In the genomic region with DNA sequence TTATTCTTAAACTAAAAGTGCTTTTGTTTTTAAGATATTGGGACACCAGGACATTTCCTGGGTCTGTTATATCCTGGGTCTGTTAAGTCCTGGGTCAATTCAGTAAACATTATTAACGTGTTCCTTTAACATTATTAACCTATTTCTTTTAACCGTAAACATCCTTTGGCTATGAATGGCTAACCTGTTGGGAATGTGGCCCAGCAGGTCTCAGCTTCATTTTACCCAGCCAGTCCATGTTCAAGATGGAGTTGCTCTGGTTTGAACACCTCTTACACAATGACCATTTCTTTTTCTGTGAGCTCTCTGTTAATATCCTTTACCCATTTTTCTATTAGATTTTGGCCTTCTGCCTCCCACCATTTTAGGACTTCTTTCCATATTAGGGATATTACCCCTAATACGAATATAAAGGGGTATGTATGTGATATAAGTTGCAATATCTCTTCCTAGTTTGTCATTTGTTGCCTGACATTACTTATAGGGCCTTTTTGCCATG, we compare ENCODE assay signal across 22 cellular contexts.
DNase-seq lines count a peak whose midpoint lies in the region; ATAC-seq, FAIRE-seq and TF ChIP-seq lines count a peak whose summit lies in the region.
"Had no signal": no experiment of that assay in that cellular context is flagged by ENCODE, and none has a peak within 500 bp of the region (broad histone marks: within the 10 kb centered on the region; RNA-seq: fewer than 3 reads in every experiment).

No MANE protein-coding gene starts in this region.

- H3K36me3 ChIP-seq in PC-3 (ENCODE audit: low read depth, low read length): no peaks in the 10 kb centered on the region

- no peaks in the 10 kb centered on the region for H3K27me3 ChIP-seq in PC-3 (ENCODE audit: low read length)

- no peak overlapping the region for H3K27ac ChIP-seq in A549
- 0 out of 2 replicates have a peak overlapping the region, but pooled peaks have one; percentile 15 for H3K27ac ChIP-seq in PC-3 (ENCODE audit: low read length)
- peak overlapping the region; percentile 24 for H3K27ac ChIP-seq in epithelial cell of prostate
- H3K27ac ChIP-seq: C4-2B had no signal

- no peaks in the 10 kb centered on the region for H3F3A ChIP-seq in PC-3 (ENCODE audit: low read length, unreplicated experiment)

- H3K4me1 Mint-ChIP-seq in progenitor cell of endocrine pancreas (ENCODE audit: low read depth): peaks cover 8% of the 10 kb centered on the region

- H3K4me1 ChIP-seq in A549 (no peaks in the 10 kb centered on the region), PC-3 (ENCODE audit: insufficient read depth, low read length) (peaks cover 13% of the 10 kb centered on the region)

- ATAC-seq in A549 (no peak), PC-3 (peak; percentile 59), GM21717 (IDR thresholded peaks at IDR 0.05; ENCODE audit: unreplicated experiment) (no peak)
- ATAC-seq: HepG2 had no signal

- FAIRE-seq in A549 (lab: Jason Lieb, UNC) (peak; percentile 32), D721Med (lab: Jason Lieb, UNC) (no peak)
- FAIRE-seq: HepG2, RCC 7860 had no signal

- no peaks in the 10 kb centered on the region for H3K79me2 ChIP-seq in PC-3 (ENCODE audit: low read length)

- H3K4me2 ChIP-seq in A549: no peak overlapping the region
- H3K4me2 ChIP-seq in PC-3 (ENCODE audit: low read length): peak overlapping the region; percentile 12; the same call in 1 of the 2 replicates

- CTCF ChIA-PET in A549 (lab: Yijun Ruan, JAX) (no interaction called here), PC-3 (lab: Charles Lee) (no interaction called here)

- H3K9me3 Mint-ChIP-seq in progenitor cell of endocrine pancreas (ENCODE audit: low read depth): peaks cover 5% of the 10 kb centered on the region

- H3K4me3 ChIP-seq in A549: no peak overlapping the region
- no peak overlapping the region for H3K4me3 ChIP-seq in PC-3 (ENCODE audit: low read length)

- no peak for TF ChIP-seq EP300 in A549 (IDR thresholded peaks at IDR 0.05)

- BruUV-seq in PC-3 (replicated peaks; lab: Mats Ljungman, UMichigan): no TSS peak

- H3K27me3 Mint-ChIP-seq in progenitor cell of endocrine pancreas: no peaks in the 10 kb centered on the region

- no peaks in the 10 kb centered on the region for H4K20me1 ChIP-seq in PC-3 (ENCODE audit: low read length)

- no peak for TF ChIP-seq RAD21 in A549 (conservative IDR thresholded peaks at IDR 0.05 in 1 of 2, IDR thresholded peaks at IDR 0.05 in 1 of 2)

- H3K27ac Mint-ChIP-seq in progenitor cell of endocrine pancreas: peak overlapping the region; percentile 44
- H3K27ac Mint-ChIP-seq: CD8-positive, alpha-beta memory T cell had no signal

- H3K36me3 Mint-ChIP-seq in progenitor cell of endocrine pancreas (ENCODE audit: insufficient read depth): peaks cover 1% of the 10 kb centered on the region

- DNase-seq in A549 (ENCODE audit: low read depth in 1 of 2, low spot score in 1 of 2): no peak
- peak; percentile 66 for DNase-seq in PC-3
- DNase-seq in epithelial cell of prostate (ENCODE audit: low read depth, low spot score): peak; percentile 33
- DNase-seq in progenitor cell of endocrine pancreas (ENCODE audit: low spot score, unreplicated experiment): no peak
- no peak for DNase-seq in D721Med (ENCODE audit: insufficient read length, low spot score)
- no peak for DNase-seq in stimulated activated CD4-positive, alpha-beta T cell treated with anti-CD3 and anti-CD28 coated beads, Interleukin-15, amount 100 ng/mL, for 24 hours
- DNase-seq: CD8-positive, alpha-beta memory T cell; DMS53; H7; KBM-7; NCI-H1092 treated with DMSO at 0.1 percent for 48 hours; NCI-H1436 treated with DMSO at 0.1 percent for 48 hours; NCI-H1930; NCI-H2227 treated with DMSO at 0.1 percent for 48 hours; NCI-H510A treated with DMSO at 0.1 percent for 48 hours; NCI-H748 treated with DMSO at 0.1 percent for 48 hours; NK-92 treated with Interleukin-12 subunit alpha and Interleukin-12 subunit beta, amount 100 ng/mL, for 24 hours; Right ventricle myocardium superior had no signal

- no peak for TF ChIP-seq CTCF in A549 (IDR thresholded peaks at IDR 0.05)
- no peak for TF ChIP-seq CTCF in PC-3 (conservative IDR thresholded peaks at IDR 0.05; ENCODE audit: low read depth, low read length)
- no peak for TF ChIP-seq CTCF in progenitor cell of endocrine pancreas (IDR thresholded peaks at IDR 0.05; ENCODE audit: unreplicated experiment)
- TF ChIP-seq CTCF in D721Med (IDR thresholded peaks at IDR 0.05; ENCODE audit: insufficient read depth, missing control alignments): no peak

- POLR2A ChIA-PET in A549 (lab: Yijun Ruan, JAX) (interaction anchor here (0.6 to 1.0 kb wide), 2 partner anchors 34 to 88 kb away, joined by 3 read pairs; no protein-coding TSS in a partner anchor), PC-3 (lab: Charles Lee; ENCODE audit: unreplicated experiment) (no interaction called here)

- H3K4me3 Mint-ChIP-seq in progenitor cell of endocrine pancreas (ENCODE audit: low read depth): no peak overlapping the region
- H3K4me3 Mint-ChIP-seq: CD8-positive, alpha-beta memory T cell had no signal

- intact Hi-C loops in PC-3 (cut with micrococcal nuclease): no loop called here

- H3K9ac ChIP-seq in PC-3 (ENCODE audit: low read length): no peak overlapping the region

- H3K9me3 ChIP-seq in A549 (no peaks in the 10 kb centered on the region), PC-3 (ENCODE audit: low read length) (no peaks in the 10 kb centered on the region)

- no peaks in the 10 kb centered on the region for H3K9me2 ChIP-seq in PC-3 (replicated peaks; ENCODE audit: low read length)

- peak overlapping the region; percentile 41; the same call in 1 of the 2 replicates for H2AFZ ChIP-seq in PC-3 (ENCODE audit: low read length)

- WGBS in A549 (ENCODE audit: missing lambda C conversion rate): 57% methylated on average over 3 of the region's 3 CpGs

- no peak for TF ChIP-seq POLR2A in A549 (IDR thresholded peaks at IDR 0.05; ENCODE audit: low read length)

TF ChIP-seq in A549, 52 proteins besides CTCF, POLR2A, EP300 and RAD21:
- TF ChIP-seq NFE2L2 (conservative IDR thresholded peaks at IDR 0.05; ENCODE audit: low read length): no peak
- TF ChIP-seq ELK1 (IDR thresholded peaks at IDR 0.05; ENCODE audit: low read depth, low read length): no peak
- TF ChIP-seq ESRRA (IDR thresholded peaks at IDR 0.05; ENCODE audit: borderline replicate concordance, low read length): no peak
- no peak for TF ChIP-seq GATA3 (IDR thresholded peaks at IDR 0.05; ENCODE audit: borderline replicate concordance)
- TF ChIP-seq NR3C1 (IDR thresholded peaks at IDR 0.05): no peak
- no peak for TF ChIP-seq HOXB5 (CRISPR knock-in tag; IDR thresholded peaks at IDR 0.05)
- no peak for TF ChIP-seq MAFK (IDR thresholded peaks at IDR 0.05; ENCODE audit: partially characterized antibody)

Comparison
In these comparisons a context has a peak if more than half of its experiments do, and no peak if none do; other contexts are left out.
1. DNase-seq: peak in PC-3 (single experiment) and epithelial cell of prostate (single experiment); none in A549 (0 of 2), progenitor cell of endocrine pancreas (single experiment), D721Med (single experiment) and stimulated activated CD4-positive, alpha-beta T cell treated with anti-CD3 and anti-CD28 coated beads, Interleukin-15, amount 100 ng/mL, for 24 hours (single experiment).
2. H3K27ac ChIP-seq: peak in PC-3 (single experiment) and epithelial cell of prostate (single experiment); none in A549 (0 of 2).